Comparison of ENCODE assay signal across 1 cellular context in genomic region chr6:337782-338464, GRCh38.
TF ChIP-seq lines count a peak whose summit lies in the region.

No MANE protein-coding gene starts in this region.

TF ChIP-seq in SK-N-SH, 30 proteins besides CTCF, POLR2A, EP300 and RAD21 (continued from another document):
- no peak for TF ChIP-seq REST (IDR thresholded peaks at IDR 0.05; ENCODE audit: low read depth, low read length)
- TF ChIP-seq TCF12 (IDR thresholded peaks at IDR 0.05): no peak
- TF ChIP-seq JUND (IDR thresholded peaks at IDR 0.05): no peak
- TF ChIP-seq, protein P1, sequence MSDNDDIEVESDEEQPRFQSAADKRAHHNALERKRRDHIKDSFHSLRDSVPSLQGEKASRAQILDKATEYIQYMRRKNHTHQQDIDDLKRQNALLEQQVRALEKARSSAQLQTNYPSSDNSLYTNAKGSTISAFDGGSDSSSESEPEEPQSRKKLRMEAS (IDR thresholded peaks at IDR 0.05; ENCODE audit: low read depth): no peak
- TF ChIP-seq MEF2A (IDR thresholded peaks at IDR 0.05; ENCODE audit: borderline replicate concordance, low read depth): no peak
- TF ChIP-seq TAF1 (IDR thresholded peaks at IDR 0.05; ENCODE audit: borderline replicate concordance, low read depth, low read length): no peak
- TF ChIP-seq GABPA (IDR thresholded peaks at IDR 0.05; ENCODE audit: low read depth): no peak
- TF ChIP-seq GATA2 (CRISPR knock-in tag; IDR thresholded peaks at IDR 0.05): no peak
- TF ChIP-seq PBX3 (IDR thresholded peaks at IDR 0.05): no peak
- TF ChIP-seq EZH2phosphoT487 (IDR thresholded peaks at IDR 0.05; ENCODE audit: borderline replicate concordance, low read depth): no peak
- no peak for TF ChIP-seq POLR2AphosphoS5 (IDR thresholded peaks at IDR 0.05; ENCODE audit: low read depth, low read length)
- TF ChIP-seq RCOR1 (IDR thresholded peaks at IDR 0.05; ENCODE audit: low read length): no peak
- no peak for TF ChIP-seq FOXM1 (IDR thresholded peaks at IDR 0.05; ENCODE audit: low read depth)
